Comparison of ENCODE assay signal across 9 cellular contexts in genomic region chr11:47394322-47395224, GRCh38. TPM values are rescaled to one million over a fixed set of nuclear protein-coding genes. Genes with fewer than 3 reads are reported as not detected.
DNase-seq lines count a peak whose midpoint lies in the region; ATAC-seq and TF ChIP-seq lines count a peak whose summit lies in the region.
"Had no signal": no experiment of that assay in that cellular context is flagged by ENCODE, and none has a peak within 500 bp of the region (broad histone marks: within the 10 kb centered on the region; RNA-seq: fewer than 3 reads in every experiment).

No MANE protein-coding gene starts in this region.

- CTCF ChIA-PET in CD8-positive, alpha-beta memory T cell (lab: Charles Lee) = interaction anchor here (1.3 to 10.0 kb wide), 3 partner anchors 14 to 22 kb away, joined by 3 to 106 read pairs (median 7); partner anchors contain the start of gene SLC39A13
- CTCF ChIA-PET in WTC11 (lab: Charles Lee) = interaction anchor here (0.9 to 1.8 kb wide), 2 partner anchors 18 to 20 kb away, joined by 4 to 6 read pairs; no protein-coding TSS in a partner anchor

- no peaks in the 10 kb centered on the region for H3K36me3 ChIP-seq in CD8-positive, alpha-beta memory T cell (ENCODE audit: insufficient read depth, low read length)
- H3K36me3 ChIP-seq in vagina = no peaks in the 10 kb centered on the region

- intact Hi-C loops in vagina (cut with DNase I) = no loop called here

- TF ChIP-seq POLR2A in vagina (IDR thresholded peaks at IDR 0.05) = no peak

- POLR2A ChIA-PET in CD8-positive, alpha-beta memory T cell (lab: Charles Lee) = interaction anchor here (0.8 kb wide), 1 partner anchor 21 kb away, joined by 3 read pairs; no protein-coding TSS in a partner anchor
- POLR2A ChIA-PET in WTC11 (lab: Charles Lee) = no interaction called here

- no peaks in the 10 kb centered on the region for H3K9me3 ChIP-seq in CD8-positive, alpha-beta memory T cell (ENCODE audit: low read length)
- no peaks in the 10 kb centered on the region for H3K9me3 ChIP-seq in vagina

- H3K4me3 ChIP-seq in CD8-positive, alpha-beta memory T cell (ENCODE audit: low read length) = peak overlapping the region; percentile 68
- H3K4me3 ChIP-seq in coronary artery (peak overlapping the region; percentile 40), vagina (no peak overlapping the region)

- H3K4me3 Mint-ChIP-seq in CD8-positive, alpha-beta memory T cell = peak overlapping the region; percentile 48 to 74 (median 68)
- H3K4me3 Mint-ChIP-seq in WTC11 = no peak overlapping the region
- H3K4me3 Mint-ChIP-seq in nephron progenitor cell = no peak overlapping the region

- H3K27me3 ChIP-seq in CD8-positive, alpha-beta memory T cell (ENCODE audit: insufficient read depth, low read length, poor library complexity, severe bottlenecking) = no peaks in the 10 kb centered on the region
- H3K27me3 ChIP-seq in vagina (no peaks in the 10 kb centered on the region), foreskin keratinocyte (no peaks in the 10 kb centered on the region)

- peak; percentile 60 for ATAC-seq in HG02852 (IDR thresholded peaks at IDR 0.05; ENCODE audit: unreplicated experiment)
- no peak for ATAC-seq in WTC11
- no peak for ATAC-seq in foreskin keratinocyte

- H3K36me3 Mint-ChIP-seq in CD8-positive, alpha-beta memory T cell = no peaks in the 10 kb centered on the region
- H3K36me3 Mint-ChIP-seq in WTC11 (no peaks in the 10 kb centered on the region), nephron progenitor cell (ENCODE audit: low read depth) (no peaks in the 10 kb centered on the region)

- H3K4me1 Mint-ChIP-seq in CD8-positive, alpha-beta memory T cell = peaks cover 40 to 75% (median 55%) of the 10 kb centered on the region in 3 donors
- H3K4me1 Mint-ChIP-seq in WTC11 (peaks cover 15% of the 10 kb centered on the region), nephron progenitor cell (peaks cover 64% of the 10 kb centered on the region)

- TF ChIP-seq CTCF in WTC11 (IDR thresholded peaks at IDR 0.05) = no peak
- TF ChIP-seq CTCF in coronary artery (IDR thresholded peaks at IDR 0.05) = no peak
- no peak for TF ChIP-seq CTCF in nephron progenitor cell (IDR thresholded peaks at IDR 0.05)
- TF ChIP-seq CTCF in vagina (IDR thresholded peaks at IDR 0.05) = no peak
- no peak for TF ChIP-seq CTCF in foreskin keratinocyte (conservative IDR thresholded peaks at IDR 0.05)

- H3K27ac ChIP-seq in CD8-positive, alpha-beta memory T cell (ENCODE audit: low read depth, low read length) = peak overlapping the region; percentile 79
- H3K27ac ChIP-seq in coronary artery (peak overlapping the region; percentile 72 to 93), vagina (peak overlapping the region; percentile 83), foreskin keratinocyte (no peak overlapping the region)

- DNase-seq in CD8-positive, alpha-beta memory T cell = peak; percentile 31 to 73 (median 40)
- no peak for DNase-seq in WTC11 (ENCODE audit: low spot score)
- DNase-seq in coronary artery (ENCODE audit: low spot score) = no peak
- no peak for DNase-seq in nephron progenitor cell
- DNase-seq in vagina (ENCODE audit: extremely low spot score in 2 of 2) = no peak
- no peak for DNase-seq in HuH-7 (ENCODE audit: low spot score)
- DNase-seq in foreskin keratinocyte = no peak

- H3K27me3 Mint-ChIP-seq in CD8-positive, alpha-beta memory T cell = no peaks in the 10 kb centered on the region
- H3K27me3 Mint-ChIP-seq in WTC11 (ENCODE audit: low read depth) (no peaks in the 10 kb centered on the region), nephron progenitor cell (ENCODE audit: low read depth, poor library complexity) (peaks cover 3% of the 10 kb centered on the region)

- H3K4me1 ChIP-seq in CD8-positive, alpha-beta memory T cell (ENCODE audit: insufficient read depth, low read length) = peaks cover 42% of the 10 kb centered on the region
- peaks cover 22% of the 10 kb centered on the region for H3K4me1 ChIP-seq in vagina
- H3K4me1 ChIP-seq in foreskin keratinocyte = no peaks in the 10 kb centered on the region

- H3K9me3 Mint-ChIP-seq in CD8-positive, alpha-beta memory T cell = no peaks in the 10 kb centered on the region
- no peaks in the 10 kb centered on the region for H3K9me3 Mint-ChIP-seq in WTC11
- H3K9me3 Mint-ChIP-seq in nephron progenitor cell = no peaks in the 10 kb centered on the region

- peak overlapping the region; percentile 77 to 93 (median 85) for H3K27ac Mint-ChIP-seq in CD8-positive, alpha-beta memory T cell
- 0 out of 2 replicates have a peak overlapping the region, but pooled peaks have one; percentile 60 for H3K27ac Mint-ChIP-seq in WTC11
- H3K27ac Mint-ChIP-seq in nephron progenitor cell = peak overlapping the region; percentile 69

TF ChIP-seq in WTC11, 78 proteins besides CTCF, POLR2A, EP300 and RAD21:
- TF ChIP-seq NR2C2 (CRISPR knock-in tag; IDR thresholded peaks at IDR 0.05) = no peak
- TF ChIP-seq GRHL2 (CRISPR knock-in tag; IDR thresholded peaks at IDR 0.05; ENCODE audit: insufficient replicate concordance, severe bottlenecking) = no peak
- TF ChIP-seq E2F1 (CRISPR knock-in tag; IDR thresholded peaks at IDR 0.05) = no peak
- no peak for TF ChIP-seq MYBL2 (CRISPR knock-in tag; IDR thresholded peaks at IDR 0.05)
- no peak for TF ChIP-seq SOX15 (CRISPR knock-in tag; IDR thresholded peaks at IDR 0.05)
- TF ChIP-seq, protein P1, sequence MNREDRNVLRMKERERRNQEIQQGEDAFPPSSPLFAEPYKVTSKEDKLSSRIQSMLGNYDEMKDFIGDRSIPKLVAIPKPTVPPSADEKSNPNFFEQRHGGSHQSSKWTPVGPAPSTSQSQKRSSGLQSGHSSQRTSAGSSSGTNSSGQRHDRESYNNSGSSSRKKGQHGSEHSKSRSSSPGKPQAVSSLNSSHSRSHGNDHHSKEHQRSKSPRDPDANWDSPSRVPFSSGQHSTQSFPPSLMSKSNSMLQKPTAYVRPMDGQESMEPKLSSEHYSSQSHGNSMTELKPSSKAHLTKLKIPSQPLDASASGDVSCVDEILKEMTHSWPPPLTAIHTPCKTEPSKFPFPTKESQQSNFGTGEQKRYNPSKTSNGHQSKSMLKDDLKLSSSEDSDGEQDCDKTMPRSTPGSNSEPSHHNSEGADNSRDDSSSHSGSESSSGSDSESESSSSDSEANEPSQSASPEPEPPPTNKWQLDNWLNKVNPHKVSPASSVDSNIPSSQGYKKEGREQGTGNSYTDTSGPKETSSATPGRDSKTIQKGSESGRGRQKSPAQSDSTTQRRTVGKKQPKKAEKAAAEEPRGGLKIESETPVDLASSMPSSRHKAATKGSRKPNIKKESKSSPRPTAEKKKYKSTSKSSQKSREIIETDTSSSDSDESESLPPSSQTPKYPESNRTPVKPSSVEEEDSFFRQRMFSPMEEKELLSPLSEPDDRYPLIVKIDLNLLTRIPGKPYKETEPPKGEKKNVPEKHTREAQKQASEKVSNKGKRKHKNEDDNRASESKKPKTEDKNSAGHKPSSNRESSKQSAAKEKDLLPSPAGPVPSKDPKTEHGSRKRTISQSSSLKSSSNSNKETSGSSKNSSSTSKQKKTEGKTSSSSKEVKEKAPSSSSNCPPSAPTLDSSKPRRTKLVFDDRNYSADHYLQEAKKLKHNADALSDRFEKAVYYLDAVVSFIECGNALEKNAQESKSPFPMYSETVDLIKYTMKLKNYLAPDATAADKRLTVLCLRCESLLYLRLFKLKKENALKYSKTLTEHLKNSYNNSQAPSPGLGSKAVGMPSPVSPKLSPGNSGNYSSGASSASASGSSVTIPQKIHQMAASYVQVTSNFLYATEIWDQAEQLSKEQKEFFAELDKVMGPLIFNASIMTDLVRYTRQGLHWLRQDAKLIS (CRISPR knock-in tag; IDR thresholded peaks at IDR 0.05; ENCODE audit: borderline replicate concordance) = no peak

RNA-seq across cellular contexts. Expression of gene SLC39A13, which starts 13.8 kb away (rescaled TPM):
- 10 to 100 TPM; 20.2 to 23.4 TPM for total RNA-seq in CD8-positive, alpha-beta memory T cell
- 39.4 TPM for polyA plus RNA-seq in CD8-positive, alpha-beta memory T cell
- total RNA-seq in WTC11 (2021) = 32.8 to 38.2 TPM (median 35.1 TPM) in 3 replicates
- 53.5 TPM for total RNA-seq in vagina
- total RNA-seq in foreskin keratinocyte = 48.2 and 58.1 TPM in 2 replicates
- polyA plus RNA-seq in foreskin keratinocyte = 64.6 and 70.8 TPM in 2 replicates

RNA-seq across cellular contexts. Expression of gene SPI1, which starts 16.2 kb away (rescaled TPM):
- 1 to 10 TPM; 1.8 to 2.0 TPM for total RNA-seq in CD8-positive, alpha-beta memory T cell
- polyA plus RNA-seq in CD8-positive, alpha-beta memory T cell = not detected
- total RNA-seq in WTC11 (2021) (0.21 to 0.59 TPM (median 0.39 TPM) in 3 replicates), vagina (15.5 TPM), foreskin keratinocyte (not detected in 2 replicates)
- not detected in 2 replicates for polyA plus RNA-seq in foreskin keratinocyte
- total RNA-seq: bronchial epithelial cell had no signal

RNA-seq across cellular contexts. Expression of gene PSMC3, which starts 31.7 kb away (rescaled TPM):
- total RNA-seq in CD8-positive, alpha-beta memory T cell = 100 to 1,000 TPM; 200 to 219 TPM
- polyA plus RNA-seq in CD8-positive, alpha-beta memory T cell = 118 TPM
- total RNA-seq in WTC11 (2021) = 141 to 162 TPM (median 143 TPM) in 3 replicates
- total RNA-seq in vagina = 89.6 TPM
- total RNA-seq in foreskin keratinocyte = 209 and 242 TPM in 2 replicates
- 249 and 296 TPM in 2 replicates for polyA plus RNA-seq in foreskin keratinocyte

RNA-seq across cellular contexts. Expression of gene MYBPC3, which starts 42.1 kb away (rescaled TPM):
- not detected for total RNA-seq in CD8-positive, alpha-beta memory T cell
- not detected for polyA plus RNA-seq in CD8-positive, alpha-beta memory T cell
- total RNA-seq in WTC11 (2021) (0.07 TPM in 2 of 3 replicates, not detected in the other), vagina (not detected), foreskin keratinocyte (not detected in 2 replicates)
- not detected in 2 replicates for polyA plus RNA-seq in foreskin keratinocyte

RNA-seq across cellular contexts. Expression of gene RAPSN, which starts 54.4 kb away (rescaled TPM):
- total RNA-seq in CD8-positive, alpha-beta memory T cell = under 1 TPM; 0.29 to 0.79 TPM
- polyA plus RNA-seq in CD8-positive, alpha-beta memory T cell = not detected
- total RNA-seq in WTC11 (2021) = 0.32 to 0.66 TPM (median 0.34 TPM) in 3 replicates
- not detected for total RNA-seq in vagina
- 0.14 and 0.18 TPM in 2 replicates for total RNA-seq in foreskin keratinocyte
- 0.10 and 0.32 TPM in 2 replicates for polyA plus RNA-seq in foreskin keratinocyte

Comparison
In these comparisons a context has a peak if more than half of its experiments do, and no peak if none do; other contexts are left out.
1. DNase-seq: peak in CD8-positive, alpha-beta memory T cell (5 of 5); none in WTC11 (single experiment), coronary artery (single experiment), nephron progenitor cell (single experiment), vagina (0 of 2), HuH-7 (single experiment) and foreskin keratinocyte (0 of 2).
2. H3K4me3 ChIP-seq: peak in CD8-positive, alpha-beta memory T cell (single experiment) and coronary artery (single experiment); none in vagina (0 of 2).
3. H3K4me3 Mint-ChIP-seq: peak in CD8-positive, alpha-beta memory T cell (7 of 7); none in WTC11 (single experiment) and nephron progenitor cell (single experiment).
4. Peak in every context shown above with its lines, with median percentiles within 50 percentile points of each other: H3K27ac Mint-ChIP-seq.